In the genomic region with DNA sequence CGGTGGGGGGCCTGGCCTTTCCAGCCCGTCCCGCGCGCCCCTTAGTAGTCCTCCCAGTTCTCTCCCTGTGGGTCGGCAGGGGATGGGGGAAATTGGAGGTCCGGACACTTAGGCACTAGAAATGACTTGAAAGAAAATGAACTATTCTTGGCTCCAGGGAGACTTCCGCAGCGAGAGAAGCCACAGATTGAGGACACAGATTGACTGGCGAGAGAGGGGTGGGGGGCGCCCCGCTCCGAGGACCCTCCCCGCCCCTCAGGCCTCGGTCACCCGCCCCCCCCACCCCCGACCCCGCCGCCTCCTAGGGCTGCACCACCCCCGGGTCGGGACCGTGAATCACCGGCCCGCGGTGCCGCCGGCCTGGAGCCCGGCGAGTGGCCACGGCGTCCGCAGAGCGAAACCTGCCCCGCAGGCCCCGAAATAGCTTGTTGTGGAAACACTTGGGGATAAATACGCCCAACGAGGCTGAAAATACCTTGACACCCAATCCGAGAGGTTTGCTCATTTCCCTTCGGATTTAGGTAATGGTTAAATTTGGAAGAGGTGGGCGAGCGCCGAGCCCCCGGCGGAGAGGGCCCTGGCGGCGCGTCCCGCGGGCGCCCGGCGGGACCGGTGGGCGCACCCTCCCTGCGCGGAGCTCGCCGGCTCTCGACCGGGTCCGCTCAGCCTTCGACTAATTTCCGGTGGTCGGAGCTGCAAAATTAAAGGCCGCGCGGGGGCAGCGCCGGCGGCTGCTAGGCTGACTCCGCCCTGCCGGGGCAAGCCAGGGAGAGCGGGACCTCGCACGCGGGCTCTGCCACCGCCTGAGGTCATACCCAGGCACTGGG, we compare ENCODE assay signal across 8 cellular contexts. TPM values are rescaled to one million over a fixed set of nuclear protein-coding genes. Genes with fewer than 3 reads are reported as not detected.
DNase-seq lines count a peak whose midpoint lies in the region; ATAC-seq, FAIRE-seq and TF ChIP-seq lines count a peak whose summit lies in the region.

A gene (minus strand): TSS at position 675 of the 827 bp plus-strand sequence. CDS start 3,438 bp downstream, outside the sequence.

- BruUV-seq in K562 (replicated peaks; lab: Mats Ljungman, UMichigan): no TSS peak

- H3K27me3 ChIP-seq in K562 (ENCODE audit: control insufficient read depth in 2 of 2, insufficient read depth in 2 of 2, low read length in 2 of 2): peaks cover 5 to 26% of the 10 kb centered on the region in 2 experiments; a peak in 3 of 5 replicates
- H3K27me3 ChIP-seq in liver (ENCODE audit: control insufficient read depth in 4 of 4, insufficient read depth in 4 of 4, low read length in 3 of 4): peaks cover 0 to 9% (median 2%) of the 10 kb centered on the region in 4 donors

- H3K27ac ChIP-seq in K562 (ENCODE audit: extremely low read depth, low read depth, low read length) (no peak within 1 kb of the TSS), liver (ENCODE audit: low read depth in 1 of 2, low read length in 2 of 2) (no peak within 1 kb of the TSS)

- POLR2A ChIA-PET in AG04449 (lab: Yijun Ruan, JAX) (no interaction called here), K562 (lab: Yijun Ruan, JAX) (interaction anchor here (0.6 to 1.0 kb wide), 2 partner anchors 12 to 635 kb away, joined by 3 to 4 read pairs; no protein-coding TSS in a partner anchor)

- H3K36me3 ChIP-seq in K562 (ENCODE audit: control insufficient read depth, insufficient read depth, low read length) (no peaks in the 10 kb centered on the region), liver (ENCODE audit: control insufficient read depth in 4 of 4, insufficient read depth in 3 of 4, low read depth in 1 of 4, low read length in 3 of 4) (no peaks in the 10 kb centered on the region)

- peak within 1 kb of the TSS; percentile 40 for H3K4me3 ChIP-seq in AG04449 (ENCODE audit: low read depth, low read length)
- peak within 1 kb of the TSS; percentile 50 for H3K4me3 ChIP-seq in K562
- peak within 1 kb of the TSS; percentile 11 to 71 (median 63) for H3K4me3 ChIP-seq in liver (ENCODE audit: low read depth in 1 of 3, low read length in 3 of 3)

- WGBS in K562 (ENCODE audit: insufficient coverage, low coverage, missing lambda C conversion rate): 47% methylated on average over 26 of the region's 77 CpGs
- WGBS in liver: 3% methylated on average over 77 of the region's 77 CpGs

- CTCF ChIA-PET in AG04449 (lab: Yijun Ruan, JAX): no interaction called here
- CTCF ChIA-PET in K562 (lab: Yijun Ruan, JAX; ENCODE audit: low intra/inter-chr PET ratio): interaction anchor here (1.1 kb wide), 1 partner anchor 177 kb away, joined by 3 read pairs; no protein-coding TSS in a partner anchor

- no peak for TF ChIP-seq EP300 in K562 (IDR thresholded peaks at IDR 0.05; ENCODE audit: low read length)

- intact Hi-C loops in K562 (cut with micrococcal nuclease): no loop called here

- H3K4me1 ChIP-seq in K562 (replicated peaks in 1 of 2; ENCODE audit: control insufficient read depth in 2 of 2, insufficient read depth in 2 of 2, low read length in 2 of 2): peaks cover 0 to 24% of the 10 kb centered on the region in 2 experiments; a peak in 2 of 5 replicates
- H3K4me1 ChIP-seq in liver (ENCODE audit: control insufficient read depth in 4 of 4, insufficient read depth in 4 of 4, low read length in 3 of 4): peaks cover 21 to 53% (median 47%) of the 10 kb centered on the region in 4 donors

- TF ChIP-seq POLR2A in K562 (conservative IDR thresholded peaks at IDR 0.05): no peak

- H3K9me3 ChIP-seq in K562 (replicated peaks; ENCODE audit: control insufficient read depth, insufficient read depth, low read depth, low read length) (peaks cover 4% of the 10 kb centered on the region; the same call in 1 of the 2 replicates), liver (ENCODE audit: control insufficient read depth in 4 of 4, low read length in 3 of 4) (no peaks in the 10 kb centered on the region)

- peak within 1 kb of the TSS; percentile 67 for H3K4me2 ChIP-seq in K562 (ENCODE audit: insufficient read depth, low read length)

- ATAC-seq in GM18870 (IDR thresholded peaks at IDR 0.05; ENCODE audit: unreplicated experiment) (peak; percentile 20), HG03159 (IDR thresholded peaks at IDR 0.05; ENCODE audit: unreplicated experiment) (peak; percentile 19), K562 (no peak)

- in situ Hi-C loops in K562 (cut with MboI): no loop called here

- H3K9ac ChIP-seq in K562 (ENCODE audit: insufficient read depth in 1 of 2, low read depth in 2 of 2, low read length in 2 of 2) (peak within 1 kb of the TSS in 1 of 2 experiments; percentile 85; a peak in 2 of 4 replicates), liver (ENCODE audit: low read depth in 1 of 2, low read length in 2 of 2) (no peak within 1 kb of the TSS)

- DNase-seq in AG04449 (ENCODE audit: low read depth, low spot score) (no peak), T-helper 1 cell (peak in 4 of 5 donors; percentile 30 to 83 (median 44)), K562 (ENCODE audit: extremely low read depth in 1 of 4, low spot score in 3 of 4) (no peak), OCI-M2 (lab: John Stamatoyannopoulos, UW; ENCODE audit: unreplicated experiment) (no peak)
- DNase-seq in stimulated activated CD8-positive, alpha-beta memory T cell treated with anti-CD3 and anti-CD28 coated beads, Interleukin-2, amount 100 ng/mL, for 1 hour (ENCODE audit: low read depth in 2 of 2): peak; percentile 29 to 36

- H4K20me1 ChIP-seq in K562 (replicated peaks; ENCODE audit: control insufficient read depth, insufficient read depth, low read length): no peaks in the 10 kb centered on the region

- peak; percentile 49 for FAIRE-seq in K562 (lab: Jason Lieb, UNC)

- TF ChIP-seq RAD21 in K562 (CRISPR knock-in tag; conservative IDR thresholded peaks at IDR 0.05 in 1 of 2, IDR thresholded peaks at IDR 0.05 in 1 of 2): no peak
- TF ChIP-seq RAD21 in liver (IDR thresholded peaks at IDR 0.05): no peak

- TF ChIP-seq CTCF in AG04449 (IDR thresholded peaks at IDR 0.05; ENCODE audit: insufficient read depth, low read length, missing control alignments) (no peak), K562 (IDR thresholded peaks at IDR 0.05 in 2 of 3, conservative IDR thresholded peaks at IDR 0.05 in 1 of 3; ENCODE audit: insufficient read depth in 2 of 3, low read depth in 1 of 3, low read length in 3 of 3) (no peak), liver (IDR thresholded peaks at IDR 0.05; ENCODE audit: low read depth, low read length, missing input control) (no peak)

- H3K9me1 ChIP-seq in K562 (ENCODE audit: control insufficient read depth, insufficient read depth, low read length): no peaks in the 10 kb centered on the region

- no peaks in the 10 kb centered on the region for H3K79me2 ChIP-seq in K562 (ENCODE audit: control insufficient read depth, insufficient read depth, low read length)

- H2AFZ ChIP-seq in K562 (ENCODE audit: low read depth, low read length): peak within 1 kb of the TSS; percentile 82

TF ChIP-seq in K562, 482 proteins besides CTCF, POLR2A, EP300 and RAD21:
- TF ChIP-seq SIN3A (IDR thresholded peaks at IDR 0.05; ENCODE audit: borderline replicate concordance in 2 of 2, control insufficient read depth in 1 of 2, low read depth in 2 of 2, low read length in 2 of 2) (no peak), GABPA (tag; conservative IDR thresholded peaks at IDR 0.05; ENCODE audit: low read depth) (0 out of 2 replicates have a peak, but pooled peaks have one; percentile 2)

TF ChIP-seq in liver, 16 proteins besides CTCF, POLR2A, EP300 and RAD21:
- no peak for TF ChIP-seq FOXA1 (IDR thresholded peaks at IDR 0.05)
- TF ChIP-seq FOXA2 (IDR thresholded peaks at IDR 0.05): no peak
- TF ChIP-seq SP1 (IDR thresholded peaks at IDR 0.05): no peak
- TF ChIP-seq RXRA (IDR thresholded peaks at IDR 0.05): no peak
- no peak for TF ChIP-seq HNF4G (IDR thresholded peaks at IDR 0.05)
- no peak for TF ChIP-seq JUND (IDR thresholded peaks at IDR 0.05)

RNA-seq across cellular contexts. Expression of the gene that starts here (rescaled TPM):
- total RNA-seq in K562 (2011; cell fraction: chromatin; rRNA removed; ENCODE audit: low replicate concordance): 1.2 and 1.3 TPM in 2 replicates
- total RNA-seq in K562 (2011; cell fraction: nucleolus; rRNA removed): 0.53 and 1.5 TPM in 2 replicates
- 0.38 and 0.51 TPM in 2 replicates for total RNA-seq in K562 (2011; cell fraction: nucleoplasm; rRNA removed)
- total RNA-seq in K562 (2014; rRNA removed) (0.36 and 0.53 TPM in 2 replicates), K562 (2014; rRNA removed; fragmentation: Illumina TruSeq; extraction: Trizol) (0.29 and 0.36 TPM in 2 replicates), K562 (2015; rRNA removed; fragmentation: Illumina TruSeq; extraction: Trizol) (0.87 and 1.2 TPM in 2 replicates), K562 (2021) (0.66 and 0.85 TPM in 2 replicates), liver (1 to 10 TPM in 1 of 2 donors, under 1 TPM in 1; 0.67 to 3.9 TPM)
- polyA plus RNA-seq in K562 (2011; rRNA removed) (0.93 and 1.2 TPM in 2 replicates), K562 (2014; fragmentation: Illumina TruSeq; extraction: Trizol) (0.40 and 0.46 TPM in 2 replicates), K562 (2014; fragmentation: Nextera tagmentation; extraction: Ambion mirVana) (under 1 TPM; 0.07 to 0.13 TPM), K562 (2014; rRNA removed) (0.45 and 0.68 TPM in 2 replicates), liver (under 1 TPM; 0.22 to 0.43 TPM)
- 0.67 and 0.84 TPM in 2 replicates for polyA plus RNA-seq in K562 (2011; cell fraction: cytosol; rRNA removed)
- 2.8 and 4.6 TPM in 2 replicates for polyA plus RNA-seq in K562 (2011; cell fraction: nucleus; rRNA removed)
- polyA plus RNA-seq in K562 (2012): 1.1 and 3.8 TPM in 2 replicates
- 0.60 and 1.1 TPM in 2 replicates for polyA minus RNA-seq in K562 (2011; rRNA and poly(A)+ RNA removed)
- polyA minus RNA-seq in K562 (2011; cell fraction: cytosol; rRNA and poly(A)+ RNA removed): 0.57 TPM in 1 of 2 replicates, not detected in the other
- 0.67 and 1.6 TPM in 2 replicates for polyA minus RNA-seq in K562 (2011; cell fraction: nucleus; rRNA and poly(A)+ RNA removed)

Comparison
In these comparisons a context has a peak if more than half of its experiments do, and no peak if none do; other contexts are left out.
1. DNase-seq: peak in T-helper 1 cell (4 of 5) and stimulated activated CD8-positive, alpha-beta memory T cell treated with anti-CD3 and anti-CD28 coated beads, Interleukin-2, amount 100 ng/mL, for 1 hour (2 of 2); none in AG04449 (single experiment), K562 (0 of 4) and OCI-M2 (single experiment).
2. Peak in every context shown above with its lines, with median percentiles within 50 percentile points of each other: H3K4me3 ChIP-seq.